In genomic region chr3:81743096-81744025, GRCh38 we compare ENCODE assay signal across 9 cellular contexts. TPM values are rescaled to one million over a fixed set of nuclear protein-coding genes. Genes with fewer than 3 reads are reported as not detected.
A peak's percentile ranks its signal among the peaks of the same experiment; 100 is the strongest.
DNase-seq lines count a peak whose midpoint lies in the region; ATAC-seq, FAIRE-seq and TF ChIP-seq lines count a peak whose summit lies in the region.
"Had no signal": no experiment of that assay in that cellular context is flagged by ENCODE, and none has a peak within 500 bp of the region (broad histone marks: within the 10 kb centered on the region; RNA-seq: fewer than 3 reads in every experiment).

No MANE protein-coding gene starts in this region.

- TF ChIP-seq EP300 in gastroesophageal sphincter (IDR thresholded peaks at IDR 0.05): no peak

- TF ChIP-seq CTCF in gastroesophageal sphincter (IDR thresholded peaks at IDR 0.05): no peak
- TF ChIP-seq CTCF in gastrocnemius medialis (IDR thresholded peaks at IDR 0.05 in 4 of 5, conservative IDR thresholded peaks at IDR 0.05 in 1 of 5): no peak

- WGBS in gastroesophageal sphincter (ENCODE audit: low coverage in 1 of 2), 2 donors: 34 to 53% methylated on average over 5 of the region's 5 CpGs

- H3K36me3 ChIP-seq in gastroesophageal sphincter: no peaks in the 10 kb centered on the region
- H3K36me3 ChIP-seq in gastrocnemius medialis: no peaks in the 10 kb centered on the region

- H3K4me3 ChIP-seq in gastroesophageal sphincter: no peak overlapping the region
- peak overlapping the region; percentile 2 to 33 (median 22) for H3K4me3 ChIP-seq in gastrocnemius medialis

- peak; percentile 66 for FAIRE-seq in GM12892 (lab: Jason Lieb, UNC)

- intact Hi-C loops in gastrocnemius medialis (cut with DNase I; ENCODE audit: low total_unique reads): loop anchor here (1.0 kb wide), 1 partner anchor 18 kb away; the partner anchor contains the start of gene GBE1

- ATAC-seq in gastroesophageal sphincter (peak; percentile 80), gastrocnemius medialis (peak; percentile 70 to 76), HG02798 (IDR thresholded peaks at IDR 0.05; ENCODE audit: poor library complexity, unreplicated experiment) (no peak)

- TF ChIP-seq POLR2A in GM12892 (IDR thresholded peaks at IDR 0.05; ENCODE audit: low read depth, low read length): no peak
- TF ChIP-seq POLR2A in gastroesophageal sphincter (IDR thresholded peaks at IDR 0.05): no peak
- TF ChIP-seq POLR2A in gastrocnemius medialis (IDR thresholded peaks at IDR 0.05): no peak

- H3K27ac ChIP-seq in gastroesophageal sphincter (peak overlapping the region; percentile 63 to 69 (median 64)), gastrocnemius medialis (peak overlapping the region; percentile 86 to 92 (median 90))

- H3K4me1 ChIP-seq in gastroesophageal sphincter (peaks cover 0 to 52% (median 11%) of the 10 kb centered on the region in 3 donors), gastrocnemius medialis (peaks cover 64 to 80% of the 10 kb centered on the region in 2 donors)

- H3K9me3 ChIP-seq in gastroesophageal sphincter (no peaks in the 10 kb centered on the region), gastrocnemius medialis (no peaks in the 10 kb centered on the region)

- DNase-seq in GM12892 (ENCODE audit: insufficient read length): no peak
- DNase-seq in SW 1271 (lab: John Stamatoyannopoulos, UW): peak; percentile 32 to 73
- DNase-seq in gastrocnemius medialis: peak; percentile 80 to 86
- DNase-seq in activated CD8-positive, alpha-beta memory T cell treated with anti-CD3 and anti-CD28 coated beads, Interleukin-2, amount 50 U/mL, for 48 hours: no peak
- no peak for DNase-seq in NCI-H345 (lab: John Stamatoyannopoulos, UW)
- DNase-seq in NCI-H1417 treated with DMSO at 0.1 percent for 48 hours (lab: John Stamatoyannopoulos, UW): no peak
- DNase-seq: SHP77 treated with DMSO at 0.1 percent for 48 hours had no signal

- H3K27me3 ChIP-seq in gastroesophageal sphincter (no peaks in the 10 kb centered on the region), gastrocnemius medialis (no peaks in the 10 kb centered on the region)

- in situ Hi-C loops in gastrocnemius medialis (cut with MboI; ENCODE audit: low sequenced_read_pairs in 4 of 4): no loop called here

RNA-seq across cellular contexts. Expression of gene GBE1, which starts 18.1 kb away (rescaled TPM):
- 145 TPM for polyA plus RNA-seq in GM12892 (2012; ENCODE audit: missing spikeins)
- 10 to 100 TPM; 23.3 to 59.4 (median 27.2) TPM for total RNA-seq in gastroesophageal sphincter
- 100 to 1,000 TPM; 127 to 319 (median 239) TPM for total RNA-seq in gastrocnemius medialis

Comparison
In these comparisons a context has a peak if more than half of its experiments do, and no peak if none do; other contexts are left out.
1. DNase-seq: peak in SW 1271 (2 of 2) and gastrocnemius medialis (2 of 2); none in GM12892 (single experiment), activated CD8-positive, alpha-beta memory T cell treated with anti-CD3 and anti-CD28 coated beads, Interleukin-2, amount 50 U/mL, for 48 hours (single experiment), NCI-H345 (single experiment) and NCI-H1417 treated with DMSO at 0.1 percent for 48 hours (single experiment).
2. H3K4me3 ChIP-seq: peak in gastrocnemius medialis (4 of 4); none in gastroesophageal sphincter (0 of 2).